ENCODE assay signal across 11 cellular contexts in genomic region chr7:35593896-35594295, GRCh38.
DNase-seq lines count a peak whose midpoint lies in the region; ATAC-seq, FAIRE-seq and TF ChIP-seq lines count a peak whose summit lies in the region.
"Had no signal": no experiment of that assay in that cellular context is flagged by ENCODE, and none has a peak within 500 bp of the region (broad histone marks: within the 10 kb centered on the region; RNA-seq: fewer than 3 reads in every experiment).

No MANE protein-coding gene starts in this region.

- no peaks in the 10 kb centered on the region for H3K27me3 Mint-ChIP-seq in MCF 10A (ENCODE audit: insufficient read depth, unreplicated experiment)

- no peak overlapping the region for H3K4me3 Mint-ChIP-seq in MCF 10A (ENCODE audit: unreplicated experiment)
- H3K4me3 Mint-ChIP-seq: stimulated activated effector memory CD8-positive, alpha-beta T cell treated with anti-CD3 and anti-CD28 coated beads, Interleukin-12 subunit alpha, Interleukin-12 subunit beta, amount 100 ng/mL, for 72 hours had no signal

- H3K27me3 ChIP-seq in breast epithelium: no peaks in the 10 kb centered on the region
- H3K27me3 ChIP-seq in bronchial epithelial cell (ENCODE audit: control insufficient read depth, insufficient read depth, low read length): no peaks in the 10 kb centered on the region
- H3K27me3 ChIP-seq in spleen (replicated peaks in 1 of 7): no peaks in the 10 kb centered on the region
- H3K27me3 ChIP-seq: neutrophil had no signal

- FAIRE-seq in bronchial epithelial cell (lab: Jason Lieb, UNC): no peak

- ATAC-seq in HG02852 (IDR thresholded peaks at IDR 0.05; ENCODE audit: unreplicated experiment): no peak
- no peak for ATAC-seq in HG03045 (IDR thresholded peaks at IDR 0.05; ENCODE audit: unreplicated experiment)
- ATAC-seq: stimulated activated effector memory CD8-positive, alpha-beta T cell treated with anti-CD3 and anti-CD28 coated beads, Interleukin-12 subunit alpha, Interleukin-12 subunit beta, amount 100 ng/mL, for 72 hours had no signal

- no peaks in the 10 kb centered on the region for H3K9me3 ChIP-seq in breast epithelium
- H3K9me3 ChIP-seq in spleen: no peaks in the 10 kb centered on the region
- H3K9me3 ChIP-seq: neutrophil had no signal

- no peaks in the 10 kb centered on the region for H3K4me1 Mint-ChIP-seq in MCF 10A (ENCODE audit: insufficient read depth, unreplicated experiment)
- H3K4me1 Mint-ChIP-seq: stimulated activated effector memory CD8-positive, alpha-beta T cell treated with anti-CD3 and anti-CD28 coated beads, Interleukin-12 subunit alpha, Interleukin-12 subunit beta, amount 100 ng/mL, for 72 hours had no signal

- no peaks in the 10 kb centered on the region for H3K9me3 Mint-ChIP-seq in MCF 10A (ENCODE audit: unreplicated experiment)
- H3K9me3 Mint-ChIP-seq: stimulated activated effector memory CD8-positive, alpha-beta T cell treated with anti-CD3 and anti-CD28 coated beads, Interleukin-12 subunit alpha, Interleukin-12 subunit beta, amount 100 ng/mL, for 72 hours had no signal

- H3K4me3 ChIP-seq in breast epithelium: no peak overlapping the region
- no peak overlapping the region for H3K4me3 ChIP-seq in bronchial epithelial cell (ENCODE audit: low read depth, low read length)
- H3K4me3 ChIP-seq in spleen: no peak overlapping the region

- no peaks in the 10 kb centered on the region for H3K4me1 ChIP-seq in breast epithelium
- H3K4me1 ChIP-seq in spleen: peaks cover 0 to 6% (median 0%) of the 10 kb centered on the region in 6 donors

- BruUV-seq in MCF 10A (replicated peaks; lab: Mats Ljungman, UMichigan): no TSS peak

- intact Hi-C loops in MCF 10A (cut with micrococcal nuclease) (no loop called here), breast epithelium (cut with DNase I; ENCODE audit: low total_unique reads) (no loop called here), spleen (cut with DNase I; ENCODE audit: low total_unique reads) (no loop called here)

- H3K27ac ChIP-seq in breast epithelium (no peak overlapping the region), spleen (no peak overlapping the region)
- H3K27ac ChIP-seq: neutrophil had no signal

- CTCF ChIA-PET in MCF 10A (lab: Yijun Ruan, JAX): interaction anchor here (0.6 to 1.7 kb wide), 8 partner anchors 10 to 280 kb away, joined by 3 to 5 read pairs (median 4); no protein-coding TSS in a partner anchor

- H3K36me3 Mint-ChIP-seq in MCF 10A (ENCODE audit: insufficient read depth, unreplicated experiment): no peaks in the 10 kb centered on the region
- H3K36me3 Mint-ChIP-seq: stimulated activated effector memory CD8-positive, alpha-beta T cell treated with anti-CD3 and anti-CD28 coated beads, Interleukin-12 subunit alpha, Interleukin-12 subunit beta, amount 100 ng/mL, for 72 hours had no signal

- 78 to 83% (median 79%) methylated on average over 8 of the region's 8 CpGs for WGBS in spleen, 5 donors

- POLR2A ChIA-PET in MCF 10A (lab: Yijun Ruan, JAX): no interaction called here

- no peak for TF ChIP-seq POLR2A in breast epithelium (IDR thresholded peaks at IDR 0.05)
- no peak for TF ChIP-seq POLR2A in spleen (IDR thresholded peaks at IDR 0.05)

- DNase-seq in MCF 10A (ENCODE audit: unreplicated experiment) (peak; percentile 21), breast epithelium (ENCODE audit: low spot score in 2 of 2) (no peak), Kasumi-1 (lab: John Stamatoyannopoulos, UW) (peak; percentile 18 to 21), bronchial epithelial cell (ENCODE audit: low read depth) (no peak), spleen (no peak)
- DNase-seq in stimulated activated CD4-positive, alpha-beta T cell treated with anti-CD3 and anti-CD28 coated beads, Interleukin-4, amount 100 ng/mL, for 48 hours (ENCODE audit: low read depth in 2 of 2): peak; percentile 2 to 26
- DNase-seq: GDM1 had no signal

- peak; percentile 25 for TF ChIP-seq CTCF in MCF 10A (IDR thresholded peaks at IDR 0.05; ENCODE audit: unreplicated experiment)
- no peak for TF ChIP-seq CTCF in breast epithelium (IDR thresholded peaks at IDR 0.05)
- peak; percentile 23 for TF ChIP-seq CTCF in bronchial epithelial cell (IDR thresholded peaks at IDR 0.05; ENCODE audit: insufficient read depth, low read length, severe bottlenecking)
- peak in 2 of 11 experiments; percentile 13 to 15 for TF ChIP-seq CTCF in spleen (IDR thresholded peaks at IDR 0.05 in 8 of 11, conservative IDR thresholded peaks at IDR 0.05 in 3 of 11)

- no peak overlapping the region for H3K27ac Mint-ChIP-seq in MCF 10A (ENCODE audit: low read depth, unreplicated experiment)
- H3K27ac Mint-ChIP-seq: stimulated activated effector memory CD8-positive, alpha-beta T cell treated with anti-CD3 and anti-CD28 coated beads, Interleukin-12 subunit alpha, Interleukin-12 subunit beta, amount 100 ng/mL, for 72 hours had no signal

- no peaks in the 10 kb centered on the region for H3K36me3 ChIP-seq in breast epithelium
- H3K36me3 ChIP-seq in bronchial epithelial cell (ENCODE audit: control insufficient read depth, insufficient read depth, low read length): no peaks in the 10 kb centered on the region
- H3K36me3 ChIP-seq in spleen: no peaks in the 10 kb centered on the region
- H3K36me3 ChIP-seq: neutrophil had no signal

Comparison
In these comparisons a context has a peak if more than half of its experiments do, and no peak if none do; other contexts are left out.
1. DNase-seq: peak in MCF 10A (single experiment), Kasumi-1 (2 of 2) and stimulated activated CD4-positive, alpha-beta T cell treated with anti-CD3 and anti-CD28 coated beads, Interleukin-4, amount 100 ng/mL, for 48 hours (2 of 2); none in breast epithelium (0 of 2), bronchial epithelial cell (single experiment) and spleen (single experiment).
2. CTCF ChIP-seq: peak in MCF 10A (single experiment) and bronchial epithelial cell (single experiment); none in breast epithelium (0 of 3).